Comparison of ENCODE assay signal across 1 cellular context in the genomic region with DNA sequence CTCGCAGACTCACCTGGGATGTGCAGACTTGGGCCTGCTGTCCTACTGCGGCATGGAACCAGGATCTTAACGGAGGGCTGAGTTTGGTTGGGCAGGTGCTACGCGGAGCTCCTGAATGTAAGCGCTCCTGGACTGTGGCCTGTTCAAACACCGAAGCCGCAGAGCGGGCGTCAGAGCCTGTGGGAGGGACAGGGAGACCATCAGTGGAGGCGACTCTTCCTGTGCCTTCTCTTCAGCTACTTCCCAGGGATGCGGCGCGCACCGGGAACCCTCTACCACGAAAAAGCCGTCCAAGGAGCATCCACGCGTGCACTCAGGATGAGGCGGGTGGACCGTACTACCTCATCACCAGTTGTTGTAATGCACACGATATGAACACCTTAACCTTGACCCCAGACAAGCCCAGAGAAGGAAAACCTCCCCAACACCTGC.
TF ChIP-seq lines count a peak whose summit lies in the region.

No MANE protein-coding gene starts in this region.

TF ChIP-seq in K562, 482 proteins besides CTCF, POLR2A, EP300 and RAD21:
- TF ChIP-seq DPF2 (IDR thresholded peaks at IDR 0.05) (no peak), ESRRA (IDR thresholded peaks at IDR 0.05; ENCODE audit: borderline replicate concordance, low read depth) (no peak), RBFOX2 (IDR thresholded peaks at IDR 0.05; ENCODE audit: low read depth, low read length) (peak; percentile 44), SMARCA4 (IDR thresholded peaks at IDR 0.05) (no peak), POLR2G (IDR thresholded peaks at IDR 0.05; ENCODE audit: low read depth, low read length) (0 out of 2 replicates have a peak, but pooled peaks have one; percentile 31)
- TF ChIP-seq, protein P1, sequence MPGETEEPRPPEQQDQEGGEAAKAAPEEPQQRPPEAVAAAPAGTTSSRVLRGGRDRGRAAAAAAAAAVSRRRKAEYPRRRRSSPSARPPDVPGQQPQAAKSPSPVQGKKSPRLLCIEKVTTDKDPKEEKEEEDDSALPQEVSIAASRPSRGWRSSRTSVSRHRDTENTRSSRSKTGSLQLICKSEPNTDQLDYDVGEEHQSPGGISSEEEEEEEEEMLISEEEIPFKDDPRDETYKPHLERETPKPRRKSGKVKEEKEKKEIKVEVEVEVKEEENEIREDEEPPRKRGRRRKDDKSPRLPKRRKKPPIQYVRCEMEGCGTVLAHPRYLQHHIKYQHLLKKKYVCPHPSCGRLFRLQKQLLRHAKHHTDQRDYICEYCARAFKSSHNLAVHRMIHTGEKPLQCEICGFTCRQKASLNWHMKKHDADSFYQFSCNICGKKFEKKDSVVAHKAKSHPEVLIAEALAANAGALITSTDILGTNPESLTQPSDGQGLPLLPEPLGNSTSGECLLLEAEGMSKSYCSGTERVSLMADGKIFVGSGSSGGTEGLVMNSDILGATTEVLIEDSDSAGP (CRISPR knock-in tag; IDR thresholded peaks at IDR 0.05) = no peak
- TF ChIP-seq, protein P2, sequence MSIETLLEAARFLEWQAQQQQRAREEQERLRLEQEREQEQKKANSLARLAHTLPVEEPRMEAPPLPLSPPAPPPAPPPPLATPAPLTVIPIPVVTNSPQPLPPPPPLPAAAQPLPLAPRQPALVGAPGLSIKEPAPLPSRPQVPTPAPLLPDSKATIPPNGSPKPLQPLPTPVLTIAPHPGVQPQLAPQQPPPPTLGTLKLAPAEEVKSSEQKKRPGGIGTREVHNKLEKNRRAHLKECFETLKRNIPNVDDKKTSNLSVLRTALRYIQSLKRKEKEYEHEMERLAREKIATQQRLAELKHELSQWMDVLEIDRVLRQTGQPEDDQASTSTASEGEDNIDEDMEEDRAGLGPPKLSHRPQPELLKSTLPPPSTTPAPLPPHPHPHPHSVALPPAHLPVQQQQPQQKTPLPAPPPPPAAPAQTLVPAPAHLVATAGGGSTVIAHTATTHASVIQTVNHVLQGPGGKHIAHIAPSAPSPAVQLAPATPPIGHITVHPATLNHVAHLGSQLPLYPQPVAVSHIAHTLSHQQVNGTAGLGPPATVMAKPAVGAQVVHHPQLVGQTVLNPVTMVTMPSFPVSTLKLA (conservative IDR thresholded peaks at IDR 0.05) = no peak
TF ChIP-seq in K562: peak in this region for 2.
